Comparison of ENCODE assay signal across 1 cellular context in the genomic region with DNA sequence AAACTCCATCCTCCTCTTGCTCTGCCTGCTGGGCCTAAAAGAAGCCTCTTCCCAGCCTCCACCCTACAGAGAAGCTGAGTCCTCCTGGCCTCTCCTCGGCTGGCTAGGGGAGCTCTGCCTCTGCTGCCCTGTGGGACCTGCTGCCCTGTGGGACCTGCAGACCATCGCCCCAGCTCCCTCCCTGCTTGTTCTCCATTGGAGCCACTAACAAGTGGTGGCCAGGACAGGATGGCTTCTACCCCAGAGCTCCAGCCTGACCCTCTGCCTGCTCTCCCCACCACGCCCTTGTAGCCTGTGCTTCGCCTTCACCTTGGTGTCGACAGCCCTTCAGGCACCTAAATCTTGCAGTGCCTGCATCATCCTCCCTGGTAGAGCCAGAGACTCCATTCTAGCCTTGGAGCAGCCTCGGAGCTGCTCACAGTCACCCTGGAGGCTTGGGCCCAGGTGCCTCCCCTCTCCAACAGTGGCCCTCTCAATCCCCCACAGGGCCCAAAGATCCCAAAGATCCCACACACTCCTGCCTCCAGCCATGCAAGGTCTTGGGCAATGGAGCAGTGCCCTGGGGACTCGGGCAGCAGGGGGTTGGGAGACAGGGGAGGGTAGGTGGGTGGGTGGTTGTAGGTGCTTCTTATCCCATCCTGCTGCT.
TF ChIP-seq lines count a peak whose summit lies in the region.

No MANE protein-coding gene starts in this region.

TF ChIP-seq in IMR-90, 13 proteins besides CTCF, POLR2A, EP300 and RAD21 (continued from another document):
- TF ChIP-seq CHD1 (IDR thresholded peaks at IDR 0.05; ENCODE audit: low read depth, low read length) (no peak), FOS (IDR thresholded peaks at IDR 0.05; ENCODE audit: low read depth, low read length) (no peak), MAFK (IDR thresholded peaks at IDR 0.05; ENCODE audit: low read depth, low read length) (no peak), NFE2L2 (IDR thresholded peaks at IDR 0.05; ENCODE audit: low read depth, low read length) (no peak), MAZ (IDR thresholded peaks at IDR 0.05; ENCODE audit: borderline replicate concordance, low read depth, low read length) (no peak)
- TF ChIP-seq, protein P1, sequence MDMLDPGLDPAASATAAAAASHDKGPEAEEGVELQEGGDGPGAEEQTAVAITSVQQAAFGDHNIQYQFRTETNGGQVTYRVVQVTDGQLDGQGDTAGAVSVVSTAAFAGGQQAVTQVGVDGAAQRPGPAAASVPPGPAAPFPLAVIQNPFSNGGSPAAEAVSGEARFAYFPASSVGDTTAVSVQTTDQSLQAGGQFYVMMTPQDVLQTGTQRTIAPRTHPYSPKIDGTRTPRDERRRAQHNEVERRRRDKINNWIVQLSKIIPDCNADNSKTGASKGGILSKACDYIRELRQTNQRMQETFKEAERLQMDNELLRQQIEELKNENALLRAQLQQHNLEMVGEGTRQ (IDR thresholded peaks at IDR 0.05; ENCODE audit: low read depth, low read length): no peak
